Comparison of ENCODE assay signal across 36 cellular contexts in genomic region chr3:128345195-128345594, GRCh38.
"Had no signal": no experiment of that assay in that cellular context is flagged by ENCODE, and none has a peak within 500 bp of the region (broad histone marks: within the 10 kb centered on the region; RNA-seq: fewer than 3 reads in every experiment).

No MANE protein-coding gene starts in this region.

- H3K27ac ChIP-seq: KMS-11, Peyer's patch, SJSA1 had no signal

- H3K4me1 Mint-ChIP-seq: activated CD4-positive, alpha-beta memory T cell treated with anti-CD3 and anti-CD28 coated beads, Interleukin-2, amount 10 ng/mL, durations not matched to agents 7 days and 5 days; activated CD8-positive, alpha-beta memory T cell treated with anti-CD3 and anti-CD28 coated beads, Interleukin-2, amount 10 ng/mL, durations not matched to agents 7 days and 5 days; activated naive CD4-positive, alpha-beta T cell treated with anti-CD3 and anti-CD28 coated beads, Interleukin-2, amount 10 ng/mL, durations not matched to agents 7 days and 5 days had no signal

- DNase-seq: activated B cell treated with CpG ODN at 0.5 μM for 24 hours; activated CD4-positive, alpha-beta memory T cell treated with anti-CD3 and anti-CD28 coated beads, Interleukin-2, amount 10 ng/mL, durations not matched to agents 7 days and 5 days; activated CD4-positive, alpha-beta T cell treated with anti-CD3 and anti-CD28 coated beads for 4 hours; activated CD4-positive, CD25-positive, alpha-beta regulatory T cell treated with anti-CD3 and anti-CD28 coated beads, Interleukin-2, amount 50 U/mL, for 72 hours; activated CD8-positive, alpha-beta memory T cell treated with anti-CD3 and anti-CD28 coated beads for 24 hours; activated CD8-positive, alpha-beta memory T cell treated with anti-CD3 and anti-CD28 coated beads, Interleukin-2, amount 10 ng/mL, durations not matched to agents 7 days and 5 days; activated CD8-positive, alpha-beta memory T cell treated with anti-CD3 and anti-CD28 coated beads, Interleukin-2, amount 50 U/mL, for 48 hours; activated effector memory CD4-positive, alpha-beta T cell treated with Interleukin-2 at 50 U/mL for 16 hours; activated naive CD4-positive, alpha-beta T cell treated with anti-CD3 and anti-CD28 coated beads, Interleukin-2, amount 10 ng/mL, durations not matched to agents 7 days and 5 days; activated naive CD8-positive, alpha-beta T cell treated with anti-CD3 and anti-CD28 coated beads, Interleukin-2, amount 50 U/mL, for 24 hours; activated T-cell treated with anti-CD3 and anti-CD28 coated beads, Interleukin-2, amount 50 U/mL, for 48 hours; anterior cingulate cortex; caudate nucleus; cerebellar nuclear complex; MM.1S; MV-4-11; NCI-H1092; NCI-H1436 treated with DMSO at 0.1 percent for 48 hours; NCI-H1694 treated with DMSO at 0.1 percent for 48 hours; NCI-H2029; NCI-H2227 treated with DMSO at 0.1 percent for 48 hours; NCI-H446; NCI-H510A treated with DMSO at 0.1 percent for 48 hours; NCI-H69; NK-92 treated with Interleukin-12 subunit alpha and Interleukin-12 subunit beta, amount 100 ng/mL, for 24 hours; PC-3; RPMI8226; SHP77 treated with DMSO at 0.1 percent for 48 hours; SK-N-SH had no signal

- H3K9me3 Mint-ChIP-seq: activated B cell treated with CpG ODN at 0.5 μM for 24 hours; activated CD4-positive, alpha-beta memory T cell treated with anti-CD3 and anti-CD28 coated beads, Interleukin-2, amount 10 ng/mL, durations not matched to agents 7 days and 5 days; activated naive CD4-positive, alpha-beta T cell treated with anti-CD3 and anti-CD28 coated beads, Interleukin-2, amount 10 ng/mL, durations not matched to agents 7 days and 5 days; activated naive CD8-positive, alpha-beta T cell treated with anti-CD3 and anti-CD28 coated beads, Interleukin-2, amount 50 U/mL, for 24 hours; brain; T-helper 1 cell treated with Interleukin-12 subunit alpha and Interleukin-12 subunit beta and Interleukin-4 antibody, amounts not matched to agents 30 μg/mL and 1 μg/mL, for 36 hours; T-helper 2 cell treated with Interferon-gamma antibody and Interleukin-4, amounts not matched to agents 5 μg/mL and 100 μg/mL, for 36 hours had no signal

- H3K27ac Mint-ChIP-seq: activated B cell treated with CpG ODN at 0.5 μM for 24 hours; activated CD4-positive, alpha-beta memory T cell treated with anti-CD3 and anti-CD28 coated beads, Interleukin-2, amount 10 ng/mL, durations not matched to agents 7 days and 5 days; activated CD8-positive, alpha-beta memory T cell treated with anti-CD3 and anti-CD28 coated beads, Interleukin-2, amount 10 ng/mL, durations not matched to agents 7 days and 5 days; activated naive CD4-positive, alpha-beta T cell treated with anti-CD3 and anti-CD28 coated beads, Interleukin-2, amount 10 ng/mL, durations not matched to agents 7 days and 5 days; activated naive CD8-positive, alpha-beta T cell; activated naive CD8-positive, alpha-beta T cell treated with anti-CD3 and anti-CD28 coated beads, Interleukin-2, amount 50 U/mL, for 24 hours; brain; T-helper 1 cell treated with Interleukin-12 subunit alpha and Interleukin-12 subunit beta and Interleukin-4 antibody, amounts not matched to agents 30 μg/mL and 1 μg/mL, for 36 hours; T-helper 2 cell treated with Interferon-gamma antibody and Interleukin-4, amounts not matched to agents 5 μg/mL and 100 μg/mL, for 36 hours had no signal

- H3K9me3 ChIP-seq: Peyer's patch, SJSA1, SK-N-SH had no signal

- H3K27me3 ChIP-seq: Peyer's patch, SJSA1 had no signal

- H3K4me3 Mint-ChIP-seq: activated B cell treated with CpG ODN at 0.5 μM for 24 hours; activated CD4-positive, alpha-beta memory T cell treated with anti-CD3 and anti-CD28 coated beads, Interleukin-2, amount 10 ng/mL, durations not matched to agents 7 days and 5 days; activated CD8-positive, alpha-beta memory T cell treated with anti-CD3 and anti-CD28 coated beads, Interleukin-2, amount 10 ng/mL, durations not matched to agents 7 days and 5 days; activated naive CD4-positive, alpha-beta T cell treated with anti-CD3 and anti-CD28 coated beads, Interleukin-2, amount 10 ng/mL, durations not matched to agents 7 days and 5 days; activated naive CD8-positive, alpha-beta T cell; activated naive CD8-positive, alpha-beta T cell treated with anti-CD3 and anti-CD28 coated beads, Interleukin-2, amount 50 U/mL, for 24 hours; brain; T-helper 1 cell treated with Interleukin-12 subunit alpha and Interleukin-12 subunit beta and Interleukin-4 antibody, amounts not matched to agents 30 μg/mL and 1 μg/mL, for 36 hours; T-helper 2 cell treated with Interferon-gamma antibody and Interleukin-4, amounts not matched to agents 5 μg/mL and 100 μg/mL, for 36 hours had no signal

- H3K4me3 ChIP-seq: Peyer's patch, SJSA1 had no signal

- H3K4me2 ChIP-seq: KMS-11, SK-N-SH had no signal

- H3K27me3 Mint-ChIP-seq: activated B cell treated with CpG ODN at 0.5 μM for 24 hours; activated CD4-positive, alpha-beta memory T cell treated with anti-CD3 and anti-CD28 coated beads, Interleukin-2, amount 10 ng/mL, durations not matched to agents 7 days and 5 days; activated CD8-positive, alpha-beta memory T cell treated with anti-CD3 and anti-CD28 coated beads, Interleukin-2, amount 10 ng/mL, durations not matched to agents 7 days and 5 days; activated naive CD4-positive, alpha-beta T cell treated with anti-CD3 and anti-CD28 coated beads, Interleukin-2, amount 10 ng/mL, durations not matched to agents 7 days and 5 days; activated naive CD8-positive, alpha-beta T cell; activated naive CD8-positive, alpha-beta T cell treated with anti-CD3 and anti-CD28 coated beads, Interleukin-2, amount 50 U/mL, for 24 hours; brain had no signal

- H3K36me3 Mint-ChIP-seq: activated CD8-positive, alpha-beta memory T cell treated with anti-CD3 and anti-CD28 coated beads, Interleukin-2, amount 10 ng/mL, durations not matched to agents 7 days and 5 days; activated naive CD4-positive, alpha-beta T cell treated with anti-CD3 and anti-CD28 coated beads, Interleukin-2, amount 10 ng/mL, durations not matched to agents 7 days and 5 days had no signal

- H3K36me3 ChIP-seq: SJSA1 had no signal
